ENCODE assay signal across 1 cellular context in genomic region chr7:36205844-36206243, GRCh38.
TF ChIP-seq lines count a peak whose summit lies in the region.

No MANE protein-coding gene starts in this region.

TF ChIP-seq in HepG2, 621 proteins besides CTCF, POLR2A, EP300 and RAD21:
- TF ChIP-seq TOE1 (CRISPR knock-in tag; IDR thresholded peaks at IDR 0.05) = no peak
- no peak for TF ChIP-seq SIX4 (CRISPR knock-in tag; IDR thresholded peaks at IDR 0.05)
- TF ChIP-seq ZNF337 (CRISPR knock-in tag; IDR thresholded peaks at IDR 0.05; ENCODE audit: borderline replicate concordance, low read depth) = no peak
- no peak for TF ChIP-seq ETS1 (CRISPR knock-in tag; IDR thresholded peaks at IDR 0.05)
- no peak for TF ChIP-seq PAX8 (CRISPR knock-in tag; IDR thresholded peaks at IDR 0.05; ENCODE audit: borderline replicate concordance)
- TF ChIP-seq ZNF367 (CRISPR knock-in tag; IDR thresholded peaks at IDR 0.05; ENCODE audit: borderline replicate concordance) = no peak
- TF ChIP-seq ZNF781 (CRISPR knock-in tag; IDR thresholded peaks at IDR 0.05; ENCODE audit: borderline replicate concordance, not compliant biosample characterization) = no peak
